ENCODE assay signal across 1 cellular context in the genomic region with DNA sequence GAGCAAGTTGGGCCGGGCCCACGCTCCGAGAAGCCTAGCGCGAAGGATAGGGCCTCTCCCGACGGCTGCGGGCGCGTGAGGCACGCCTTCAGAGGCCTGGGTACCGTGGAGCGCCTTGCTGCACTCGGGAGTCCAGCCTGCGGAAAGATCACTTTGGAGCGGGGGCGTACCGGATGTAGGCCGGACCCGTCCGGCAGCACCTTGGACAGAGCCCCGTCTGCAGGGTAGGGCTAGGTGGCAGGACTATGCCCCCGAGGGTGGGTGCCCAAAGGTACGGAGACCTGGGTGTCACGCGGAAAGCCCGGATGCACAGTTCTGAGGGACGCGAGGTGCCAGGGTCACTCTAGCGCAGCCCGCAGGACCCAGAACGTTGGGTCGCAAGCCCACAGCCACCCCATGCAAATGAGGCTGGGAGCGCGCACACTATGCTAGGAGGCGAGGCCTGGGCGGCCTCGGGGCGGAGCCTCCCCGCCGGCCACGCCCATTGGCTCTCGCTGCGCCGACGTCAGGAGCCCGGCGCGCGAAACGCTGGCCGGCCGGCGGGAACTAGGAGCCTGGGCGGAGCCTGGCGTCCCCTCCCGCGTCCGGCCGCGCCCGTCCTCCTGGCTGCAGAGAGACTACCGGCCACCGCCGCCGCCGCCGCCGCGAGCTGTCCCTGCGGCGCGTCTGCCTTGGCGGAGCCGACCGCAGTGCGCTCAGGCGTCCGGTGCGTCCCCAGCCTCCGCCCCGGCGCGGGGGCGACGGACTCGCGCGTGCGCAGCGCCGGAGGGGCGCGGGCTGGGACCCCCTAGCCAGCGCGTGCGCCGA.
TF ChIP-seq lines count a peak whose summit lies in the region.

PAQR4 (plus strand) TSS at position 611 of the 807 bp plus-strand sequence. CDS start 327 bp downstream, outside the sequence.

TF ChIP-seq in K562, 482 proteins besides CTCF, POLR2A, EP300 and RAD21 (continued from another document and continues in another):
- peak; percentile 73 for TF ChIP-seq ZBTB33 (CRISPR knock-in tag; IDR thresholded peaks at IDR 0.05)
- TF ChIP-seq STAT5B (CRISPR knock-in tag; IDR thresholded peaks at IDR 0.05), result no peak
- TF ChIP-seq ZNF644 (tag; IDR thresholded peaks at IDR 0.05; ENCODE audit: low read depth), result peak; percentile 78; the same call in 1 of the 2 replicates
- peak; percentile 76 for TF ChIP-seq ATF7 (IDR thresholded peaks at IDR 0.05)
- TF ChIP-seq HSF4 (CRISPR knock-in tag; IDR thresholded peaks at IDR 0.05; ENCODE audit: borderline replicate concordance), result no peak
- peak; percentile 49; the same call in 1 of the 2 replicates for TF ChIP-seq SIN3B (IDR thresholded peaks at IDR 0.05; ENCODE audit: low read depth)
- no peak for TF ChIP-seq KLF13 (tag; IDR thresholded peaks at IDR 0.05; ENCODE audit: borderline replicate concordance, low read depth)
- TF ChIP-seq USF2 (CRISPR knock-in tag; IDR thresholded peaks at IDR 0.05), result no peak
- no peak for TF ChIP-seq MTF1 (CRISPR knock-in tag; IDR thresholded peaks at IDR 0.05; ENCODE audit: borderline replicate concordance)
- no peak for TF ChIP-seq FOXA1 (IDR thresholded peaks at IDR 0.05; ENCODE audit: borderline replicate concordance)
- no peak; the same call in 1 of the 2 replicates for TF ChIP-seq ZNF583 (CRISPR knock-in tag; IDR thresholded peaks at IDR 0.05)
- TF ChIP-seq ZNF12 (CRISPR knock-in tag; IDR thresholded peaks at IDR 0.05), result peak; percentile 55; the same call in 1 of the 2 replicates
- TF ChIP-seq, protein P1, sequence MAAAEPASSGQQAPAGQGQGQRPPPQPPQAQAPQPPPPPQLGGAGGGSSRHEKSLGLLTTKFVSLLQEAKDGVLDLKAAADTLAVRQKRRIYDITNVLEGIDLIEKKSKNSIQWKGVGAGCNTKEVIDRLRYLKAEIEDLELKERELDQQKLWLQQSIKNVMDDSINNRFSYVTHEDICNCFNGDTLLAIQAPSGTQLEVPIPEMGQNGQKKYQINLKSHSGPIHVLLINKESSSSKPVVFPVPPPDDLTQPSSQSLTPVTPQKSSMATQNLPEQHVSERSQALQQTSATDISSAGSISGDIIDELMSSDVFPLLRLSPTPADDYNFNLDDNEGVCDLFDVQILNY (CRISPR knock-in tag; IDR thresholded peaks at IDR 0.05), result peak; percentile 95
- TF ChIP-seq, protein P2, sequence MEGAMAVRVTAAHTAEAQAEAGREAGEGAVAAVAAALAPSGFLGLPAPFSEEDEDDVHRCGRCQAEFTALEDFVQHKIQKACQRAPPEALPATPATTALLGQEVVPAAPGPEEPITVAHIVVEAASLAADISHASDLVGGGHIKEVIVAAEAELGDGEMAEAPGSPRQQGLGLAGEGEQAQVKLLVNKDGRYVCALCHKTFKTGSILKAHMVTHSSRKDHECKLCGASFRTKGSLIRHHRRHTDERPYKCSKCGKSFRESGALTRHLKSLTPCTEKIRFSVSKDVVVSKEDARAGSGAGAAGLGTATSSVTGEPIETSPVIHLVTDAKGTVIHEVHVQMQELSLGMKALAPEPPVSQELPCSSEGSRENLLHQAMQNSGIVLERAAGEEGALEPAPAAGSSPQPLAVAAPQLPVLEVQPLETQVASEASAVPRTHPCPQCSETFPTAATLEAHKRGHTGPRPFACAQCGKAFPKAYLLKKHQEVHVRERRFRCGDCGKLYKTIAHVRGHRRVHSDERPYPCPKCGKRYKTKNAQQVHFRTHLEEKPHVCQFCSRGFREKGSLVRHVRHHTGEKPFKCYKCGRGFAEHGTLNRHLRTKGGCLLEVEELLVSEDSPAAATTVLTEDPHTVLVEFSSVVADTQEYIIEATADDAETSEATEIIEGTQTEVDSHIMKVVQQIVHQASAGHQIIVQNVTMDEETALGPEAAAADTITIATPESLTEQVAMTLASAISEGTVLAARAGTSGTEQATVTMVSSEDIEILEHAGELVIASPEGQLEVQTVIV (CRISPR knock-in tag; IDR thresholded peaks at IDR 0.05; ENCODE audit: borderline replicate concordance), result no peak
- TF ChIP-seq ATF1 (CRISPR knock-in tag; IDR thresholded peaks at IDR 0.05), result no peak; the same call in 1 of the 2 replicates
- TF ChIP-seq ATF1 (tag; IDR thresholded peaks at IDR 0.05), result peak; percentile 91
- no peak for TF ChIP-seq ZNF384 (IDR thresholded peaks at IDR 0.05; ENCODE audit: low read depth, low read length)
- TF ChIP-seq, protein P3, sequence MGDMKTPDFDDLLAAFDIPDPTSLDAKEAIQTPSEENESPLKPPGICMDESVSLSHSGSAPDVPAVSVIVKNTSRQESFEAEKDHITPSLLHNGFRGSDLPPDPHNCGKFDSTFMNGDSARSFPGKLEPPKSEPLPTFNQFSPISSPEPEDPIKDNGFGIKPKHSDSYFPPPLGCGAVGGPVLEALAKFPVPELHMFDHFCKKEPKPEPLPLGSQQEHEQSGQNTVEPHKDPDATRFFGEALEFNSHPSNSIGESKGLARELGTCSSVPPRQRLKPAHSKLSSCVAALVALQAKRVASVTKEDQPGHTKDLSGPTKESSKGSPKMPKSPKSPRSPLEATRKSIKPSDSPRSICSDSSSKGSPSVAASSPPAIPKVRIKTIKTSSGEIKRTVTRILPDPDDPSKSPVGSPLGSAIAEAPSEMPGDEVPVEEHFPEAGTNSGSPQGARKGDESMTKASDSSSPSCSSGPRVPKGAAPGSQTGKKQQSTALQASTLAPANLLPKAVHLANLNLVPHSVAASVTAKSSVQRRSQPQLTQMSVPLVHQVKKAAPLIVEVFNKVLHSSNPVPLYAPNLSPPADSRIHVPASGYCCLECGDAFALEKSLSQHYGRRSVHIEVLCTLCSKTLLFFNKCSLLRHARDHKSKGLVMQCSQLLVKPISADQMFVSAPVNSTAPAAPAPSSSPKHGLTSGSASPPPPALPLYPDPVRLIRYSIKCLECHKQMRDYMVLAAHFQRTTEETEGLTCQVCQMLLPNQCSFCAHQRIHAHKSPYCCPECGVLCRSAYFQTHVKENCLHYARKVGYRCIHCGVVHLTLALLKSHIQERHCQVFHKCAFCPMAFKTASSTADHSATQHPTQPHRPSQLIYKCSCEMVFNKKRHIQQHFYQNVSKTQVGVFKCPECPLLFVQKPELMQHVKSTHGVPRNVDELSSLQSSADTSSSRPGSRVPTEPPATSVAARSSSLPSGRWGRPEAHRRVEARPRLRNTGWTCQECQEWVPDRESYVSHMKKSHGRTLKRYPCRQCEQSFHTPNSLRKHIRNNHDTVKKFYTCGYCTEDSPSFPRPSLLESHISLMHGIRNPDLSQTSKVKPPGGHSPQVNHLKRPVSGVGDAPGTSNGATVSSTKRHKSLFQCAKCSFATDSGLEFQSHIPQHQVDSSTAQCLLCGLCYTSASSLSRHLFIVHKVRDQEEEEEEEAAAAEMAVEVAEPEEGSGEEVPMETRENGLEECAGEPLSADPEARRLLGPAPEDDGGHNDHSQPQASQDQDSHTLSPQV (IDR thresholded peaks at IDR 0.05), result peak; percentile 16; the same call in 1 of the 2 replicates
- no peak for TF ChIP-seq CLOCK (CRISPR knock-in tag; IDR thresholded peaks at IDR 0.05; ENCODE audit: borderline replicate concordance)
- TF ChIP-seq, protein P4, sequence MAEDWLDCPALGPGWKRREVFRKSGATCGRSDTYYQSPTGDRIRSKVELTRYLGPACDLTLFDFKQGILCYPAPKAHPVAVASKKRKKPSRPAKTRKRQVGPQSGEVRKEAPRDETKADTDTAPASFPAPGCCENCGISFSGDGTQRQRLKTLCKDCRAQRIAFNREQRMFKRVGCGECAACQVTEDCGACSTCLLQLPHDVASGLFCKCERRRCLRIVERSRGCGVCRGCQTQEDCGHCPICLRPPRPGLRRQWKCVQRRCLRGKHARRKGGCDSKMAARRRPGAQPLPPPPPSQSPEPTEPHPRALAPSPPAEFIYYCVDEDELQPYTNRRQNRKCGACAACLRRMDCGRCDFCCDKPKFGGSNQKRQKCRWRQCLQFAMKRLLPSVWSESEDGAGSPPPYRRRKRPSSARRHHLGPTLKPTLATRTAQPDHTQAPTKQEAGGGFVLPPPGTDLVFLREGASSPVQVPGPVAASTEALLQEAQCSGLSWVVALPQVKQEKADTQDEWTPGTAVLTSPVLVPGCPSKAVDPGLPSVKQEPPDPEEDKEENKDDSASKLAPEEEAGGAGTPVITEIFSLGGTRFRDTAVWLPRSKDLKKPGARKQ (CRISPR knock-in tag; IDR thresholded peaks at IDR 0.05), result no peak
- no peak for TF ChIP-seq ILK (tag; IDR thresholded peaks at IDR 0.05; ENCODE audit: borderline replicate concordance, low read depth)
- no peak for TF ChIP-seq ZNF785 (CRISPR knock-in tag; IDR thresholded peaks at IDR 0.05)
- no peak for TF ChIP-seq MCM5 (IDR thresholded peaks at IDR 0.05; ENCODE audit: low read depth)
- no peak for TF ChIP-seq RFX1 (IDR thresholded peaks at IDR 0.05)
- TF ChIP-seq, protein P5, sequence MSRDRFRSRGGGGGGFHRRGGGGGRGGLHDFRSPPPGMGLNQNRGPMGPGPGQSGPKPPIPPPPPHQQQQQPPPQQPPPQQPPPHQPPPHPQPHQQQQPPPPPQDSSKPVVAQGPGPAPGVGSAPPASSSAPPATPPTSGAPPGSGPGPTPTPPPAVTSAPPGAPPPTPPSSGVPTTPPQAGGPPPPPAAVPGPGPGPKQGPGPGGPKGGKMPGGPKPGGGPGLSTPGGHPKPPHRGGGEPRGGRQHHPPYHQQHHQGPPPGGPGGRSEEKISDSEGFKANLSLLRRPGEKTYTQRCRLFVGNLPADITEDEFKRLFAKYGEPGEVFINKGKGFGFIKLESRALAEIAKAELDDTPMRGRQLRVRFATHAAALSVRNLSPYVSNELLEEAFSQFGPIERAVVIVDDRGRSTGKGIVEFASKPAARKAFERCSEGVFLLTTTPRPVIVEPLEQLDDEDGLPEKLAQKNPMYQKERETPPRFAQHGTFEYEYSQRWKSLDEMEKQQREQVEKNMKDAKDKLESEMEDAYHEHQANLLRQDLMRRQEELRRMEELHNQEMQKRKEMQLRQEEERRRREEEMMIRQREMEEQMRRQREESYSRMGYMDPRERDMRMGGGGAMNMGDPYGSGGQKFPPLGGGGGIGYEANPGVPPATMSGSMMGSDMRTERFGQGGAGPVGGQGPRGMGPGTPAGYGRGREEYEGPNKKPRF (IDR thresholded peaks at IDR 0.05; ENCODE audit: low read depth, low read length), result no peak
- TF ChIP-seq MYC (IDR thresholded peaks at IDR 0.05; ENCODE audit: low read depth, low read length), result peak; percentile 64; the same call in 1 of the 2 replicates
- TF ChIP-seq MYC (CRISPR knock-in tag; IDR thresholded peaks at IDR 0.05; ENCODE audit: borderline replicate concordance, low read depth), result no peak
- TF ChIP-seq RFX5 (IDR thresholded peaks at IDR 0.05; ENCODE audit: low read depth, low read length), result no peak
- peak; percentile 56; the same call in 1 of the 2 replicates for TF ChIP-seq RNF2 (IDR thresholded peaks at IDR 0.05)
- TF ChIP-seq ZNF146 (CRISPR knock-in tag; IDR thresholded peaks at IDR 0.05; ENCODE audit: unreplicated experiment), result no peak
- no peak for TF ChIP-seq CEBPG (CRISPR knock-in tag; IDR thresholded peaks at IDR 0.05)
- TF ChIP-seq CEBPG (tag; conservative IDR thresholded peaks at IDR 0.05 in 1 of 2, IDR thresholded peaks at IDR 0.05 in 1 of 2), result no peak
- TF ChIP-seq RBM22 (IDR thresholded peaks at IDR 0.05; ENCODE audit: low read depth, low read length, poor library complexity, severe bottlenecking), result peak; percentile 49
- TF ChIP-seq XRCC4 (IDR thresholded peaks at IDR 0.05; ENCODE audit: extremely low read depth, insufficient read depth, insufficient read length), result no peak
- TF ChIP-seq ZNF133 (CRISPR knock-in tag; IDR thresholded peaks at IDR 0.05), result no peak
- TF ChIP-seq GABPA (tag; conservative IDR thresholded peaks at IDR 0.05; ENCODE audit: low read depth), result peak; percentile 85
- TF ChIP-seq SAFB (IDR thresholded peaks at IDR 0.05; ENCODE audit: borderline replicate concordance, low read depth, low read length), result no peak
- TF ChIP-seq BRF2 (IDR thresholded peaks at IDR 0.05; ENCODE audit: borderline replicate concordance, insufficient read depth, insufficient read length), result no peak
- peak; percentile 96 to 97 for TF ChIP-seq SIN3A (IDR thresholded peaks at IDR 0.05; ENCODE audit: borderline replicate concordance in 2 of 2, control insufficient read depth in 1 of 2, low read depth in 2 of 2, low read length in 2 of 2)
